Comparison of ENCODE assay signal across 16 cellular contexts in the genomic region with DNA sequence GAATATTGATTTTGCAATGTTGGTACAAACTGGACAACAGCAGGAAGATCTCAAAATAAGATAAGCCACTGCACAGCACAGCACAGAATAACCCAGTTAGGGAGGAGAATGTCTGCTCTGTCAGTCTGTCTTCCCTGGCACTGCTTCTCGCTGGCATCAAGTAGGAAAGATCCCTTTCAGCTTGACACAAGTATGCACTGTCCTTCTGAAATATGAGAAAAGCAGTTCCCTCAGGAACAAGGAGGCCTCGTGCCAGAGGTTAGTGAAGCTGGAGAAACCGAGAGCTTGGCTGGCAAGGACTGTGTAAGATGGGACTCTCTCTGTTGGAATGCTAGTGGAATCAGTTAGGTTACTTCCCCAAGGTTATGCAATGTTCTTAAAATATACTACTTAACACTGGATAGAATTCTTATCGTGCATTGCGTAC. TPM values are rescaled to one million over a fixed set of nuclear protein-coding genes. Genes with fewer than 3 reads are reported as not detected.
A peak's percentile ranks its signal among the peaks of the same experiment; 100 is the strongest.
DNase-seq lines count a peak whose midpoint lies in the region; ATAC-seq and TF ChIP-seq lines count a peak whose summit lies in the region.
"Had no signal": no experiment of that assay in that cellular context is flagged by ENCODE, and none has a peak within 500 bp of the region (broad histone marks: within the 10 kb centered on the region; RNA-seq: fewer than 3 reads in every experiment).

No MANE protein-coding gene starts in this region.

- TF ChIP-seq CTCF in lower lobe of right lung (IDR thresholded peaks at IDR 0.05) (no peak), uterus (IDR thresholded peaks at IDR 0.05) (no peak)

- H3K4me3 ChIP-seq in lower lobe of right lung: no peak overlapping the region
- H3K4me3 ChIP-seq in uterus: no peak overlapping the region

- no peaks in the 10 kb centered on the region for H3K27me3 ChIP-seq in lower lobe of right lung (ENCODE audit: low read depth)
- H3K27me3 ChIP-seq in uterus: no peaks in the 10 kb centered on the region
- H3K27me3 ChIP-seq: foreskin keratinocyte had no signal

- H3K36me3 ChIP-seq in lower lobe of right lung (no peaks in the 10 kb centered on the region), uterus (no peaks in the 10 kb centered on the region)

- in situ Hi-C loops in SK-MEL-5 (cut with HindIII; ENCODE audit: low pct_unique_long_range_greater_than_20kb, low sequenced_read_pairs): no loop called here

- peaks cover 30% of the 10 kb centered on the region for H3K4me1 ChIP-seq in lower lobe of right lung
- no peaks in the 10 kb centered on the region for H3K4me1 ChIP-seq in uterus

- peak; percentile 76 for DNase-seq in SK-MEL-5 (ENCODE audit: low read depth, low spot score)
- DNase-seq in fibroblast of gingiva (ENCODE audit: low read depth): peak; percentile 90
- DNase-seq in lower lobe of right lung: no peak
- peak; percentile 69 for DNase-seq in superior temporal gyrus (ENCODE audit: extremely low spot score)
- DNase-seq in uterus: no peak
- DNase-seq in DMS153 (lab: John Stamatoyannopoulos, UW): no peak
- no peak for DNase-seq in NOMO-1 treated with DMSO at 0.1 percent for 48 hours (lab: John Stamatoyannopoulos, UW; ENCODE audit: unreplicated experiment)
- DNase-seq: activated CD8-positive, alpha-beta T cell treated with anti-CD3 and anti-CD28 coated beads, Interleukin-2, amount 10 ng/mL, durations not matched to agents 7 days and 5 days; CD4-positive, CD25-positive, alpha-beta regulatory T cell; foreskin keratinocyte; H7; NCI-H1092 treated with DMSO at 0.1 percent for 48 hours; NCI-H2227 treated with DMSO at 0.1 percent for 48 hours; stimulated activated naive CD8-positive, alpha-beta T cell treated with anti-CD3 and anti-CD28 coated beads, Interleukin-15, amount 100 ng/mL, for 72 hours had no signal

- no peak for TF ChIP-seq POLR2A in uterus (IDR thresholded peaks at IDR 0.05)

- peak; percentile 79 to 80 for ATAC-seq in lower lobe of right lung
- ATAC-seq in HG03108 (IDR thresholded peaks at IDR 0.05; ENCODE audit: unreplicated experiment): no peak
- ATAC-seq: activated CD8-positive, alpha-beta T cell treated with anti-CD3 and anti-CD28 coated beads, Interleukin-2, amount 10 ng/mL, durations not matched to agents 7 days and 5 days; foreskin keratinocyte; stimulated activated naive CD8-positive, alpha-beta T cell treated with anti-CD3 and anti-CD28 coated beads, Interleukin-15, amount 100 ng/mL, for 72 hours had no signal

- intact Hi-C loops in lower lobe of right lung (cut with DNase I) (no loop called here), uterus (cut with DNase I; ENCODE audit: low total_unique reads) (no loop called here)

- H3K27ac ChIP-seq in lower lobe of right lung (peak overlapping the region; percentile 34), uterus (no peak overlapping the region)
- H3K27ac ChIP-seq: foreskin keratinocyte had no signal

- H3K9me3 ChIP-seq in lower lobe of right lung: no peaks in the 10 kb centered on the region
- no peaks in the 10 kb centered on the region for H3K9me3 ChIP-seq in uterus

RNA-seq across cellular contexts. Expression of a gene that starts 59.1 kb away (rescaled TPM):
- total RNA-seq in SK-MEL-5 (2014; rRNA removed; shearing (Covaris generic)): 87.0 and 96.0 TPM in 2 replicates
- polyA plus RNA-seq in SK-MEL-5 (2015; cell fraction: cytosol; rRNA removed): 42.4 and 63.2 TPM in 2 replicates
- polyA plus RNA-seq in SK-MEL-5 (2015; cell fraction: nucleus; rRNA removed): 44.5 and 58.3 TPM in 2 replicates
- total RNA-seq in lower lobe of right lung: 38.8 TPM
- total RNA-seq in uterus: 1 to 10 TPM; 1.3 to 9.3 (median 5.0) TPM
- polyA plus RNA-seq: IgD-negative memory B cell had no signal

Comparison
In these comparisons a context has a peak if more than half of its experiments do, and no peak if none do; other contexts are left out.
1. DNase-seq: peak in SK-MEL-5 (single experiment), fibroblast of gingiva (single experiment) and superior temporal gyrus (single experiment); none in lower lobe of right lung (single experiment), uterus (0 of 2), DMS153 (single experiment) and NOMO-1 treated with DMSO at 0.1 percent for 48 hours (single experiment).